8 cellular contexts compared by ENCODE assay signal in the genomic region with DNA sequence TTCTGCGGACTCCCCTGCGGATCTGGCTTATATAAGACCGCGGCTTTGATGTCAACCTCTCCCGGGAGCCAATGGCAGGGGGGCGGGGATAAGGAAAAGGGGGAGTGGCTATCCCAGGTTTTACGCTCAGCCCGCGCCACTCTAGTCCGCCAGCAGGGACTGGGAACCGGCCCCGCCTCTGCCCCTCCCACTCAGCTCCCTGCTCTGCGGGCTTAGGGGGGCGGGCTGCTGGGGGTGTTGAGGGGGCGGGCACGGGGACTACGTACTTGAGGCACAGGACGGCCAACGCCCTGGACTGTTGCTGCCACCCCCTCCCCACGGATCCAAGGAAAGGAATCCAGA. TPM values are rescaled to one million over a fixed set of nuclear protein-coding genes. Genes with fewer than 3 reads are reported as not detected.
DNase-seq lines count a peak whose midpoint lies in the region; ATAC-seq and TF ChIP-seq lines count a peak whose summit lies in the region.

Gene HAND1, minus strand, starts transcription at position 4 of the 342 bp plus-strand sequence. CDS start 219 bp downstream, outside the sequence.

- DNase-seq in D341Med (ENCODE audit: low spot score) = peak; percentile 87
- DNase-seq in NCI-H187 treated with DMSO at 0.1 percent for 48 hours (lab: John Stamatoyannopoulos, UW) = peak; percentile 23
- peak; percentile 76 for DNase-seq in colonic mucosa
- DNase-seq in NCI-H1436 treated with DMSO at 0.1 percent for 48 hours (lab: John Stamatoyannopoulos, UW) = no peak
- no peak for DNase-seq in effector CD4-positive, alpha-beta T cell

- H3K4me3 ChIP-seq in colonic mucosa (peak within 1 kb of the TSS; percentile 24), mesodermal cell (ENCODE audit: extremely low read depth, insufficient read depth, low read length, poor library complexity, severe bottlenecking) (peak within 1 kb of the TSS; percentile 82)

- H3K9ac ChIP-seq in colonic mucosa (ENCODE audit: low read depth in 2 of 2, low read length in 2 of 2) = no peak within 1 kb of the TSS

- TF ChIP-seq CTCF in colonic mucosa (IDR thresholded peaks at IDR 0.05) = no peak

- H3K36me3 ChIP-seq in colonic mucosa (no peaks in the 10 kb centered on the region), mesodermal cell (ENCODE audit: control insufficient read depth, insufficient read depth, low read length) (peaks cover 40% of the 10 kb centered on the region)

- intact Hi-C loops in colonic mucosa (cut with DNase I) = no loop called here

- H3K4me1 ChIP-seq in colonic mucosa = peaks cover 16% of the 10 kb centered on the region
- H3K4me1 ChIP-seq in mesodermal cell (ENCODE audit: control insufficient read depth, insufficient read depth, low read length, poor library complexity, severe bottlenecking) = peaks cover 29% of the 10 kb centered on the region

- 0% methylated on average over 2 to 9 of the region's 20 CpGs for WGBS in mesodermal cell (ENCODE audit: insufficient coverage in 2 of 2), 2 experiments

- peaks cover 99% of the 10 kb centered on the region for H3K27me3 ChIP-seq in colonic mucosa

- ATAC-seq in GM18867 (IDR thresholded peaks at IDR 0.05; ENCODE audit: unreplicated experiment) = no peak
- ATAC-seq in HG03139 (IDR thresholded peaks at IDR 0.05; ENCODE audit: unreplicated experiment) = no peak

- H3K27ac ChIP-seq in colonic mucosa (no peak within 1 kb of the TSS), mesodermal cell (ENCODE audit: low read depth, low read length, severe bottlenecking) (peak within 1 kb of the TSS; percentile 84)

- no peaks in the 10 kb centered on the region for H3K9me3 ChIP-seq in colonic mucosa
- H3K9me3 ChIP-seq in mesodermal cell (ENCODE audit: control insufficient read depth, low read length) = no peaks in the 10 kb centered on the region

RNA-seq across cellular contexts. Expression of gene HAND1, which starts in this region (rescaled TPM):
- total RNA-seq in colonic mucosa = 1 to 10 TPM in 1 of 2 donors, not detected in 1; 4.6 TPM
- polyA plus RNA-seq in mesodermal cell (2013, experiment 1 of 2) = 366 TPM
- polyA plus RNA-seq in mesodermal cell (2013, experiment 2 of 2) = 464 TPM

Comparison
In these comparisons a context has a peak if more than half of its experiments do, and no peak if none do; other contexts are left out.
1. DNase-seq: peak in D341Med (single experiment), NCI-H187 treated with DMSO at 0.1 percent for 48 hours (single experiment) and colonic mucosa (single experiment); none in NCI-H1436 treated with DMSO at 0.1 percent for 48 hours (single experiment) and effector CD4-positive, alpha-beta T cell (single experiment).